Comparison of ENCODE assay signal across 15 cellular contexts in genomic region chr2:16640867-16641266, GRCh38. TPM values are rescaled to one million over a fixed set of nuclear protein-coding genes. Genes with fewer than 3 reads are reported as not detected.
A peak's percentile ranks its signal among the peaks of the same experiment; 100 is the strongest.
DNase-seq lines count a peak whose midpoint lies in the region; ATAC-seq and TF ChIP-seq lines count a peak whose summit lies in the region.
"Had no signal": no experiment of that assay in that cellular context is flagged by ENCODE, and none has a peak within 500 bp of the region (broad histone marks: within the 10 kb centered on the region; RNA-seq: fewer than 3 reads in every experiment).

No MANE protein-coding gene starts in this region.

- H3K27ac ChIP-seq in dorsolateral prefrontal cortex (peak overlapping the region in 55 of 59 donors; percentile 5 to 86 (median 72)), right lobe of liver (no peak overlapping the region), testis (no peak overlapping the region)
- H3K27ac ChIP-seq: C4-2B, hepatocyte had no signal

- H3K9me3 ChIP-seq in right lobe of liver (no peaks in the 10 kb centered on the region), testis (no peaks in the 10 kb centered on the region)

- intact Hi-C loops in dorsolateral prefrontal cortex (cut with DNase I) (no loop called here), right lobe of liver (cut with DNase I) (no loop called here), testis (cut with DNase I; ENCODE audit: low total_unique reads) (no loop called here)

- H3K4me1 ChIP-seq in right lobe of liver (no peaks in the 10 kb centered on the region), testis (peaks cover 6% of the 10 kb centered on the region)

- no peak overlapping the region for H3K4me3 ChIP-seq in dorsolateral prefrontal cortex
- H3K4me3 ChIP-seq in right lobe of liver, result no peak overlapping the region
- H3K4me3 ChIP-seq in testis, result no peak overlapping the region
- H3K4me3 ChIP-seq: hepatocyte had no signal

- TF ChIP-seq CTCF in dorsolateral prefrontal cortex (IDR thresholded peaks at IDR 0.05 in 54 of 56, conservative IDR thresholded peaks at IDR 0.05 in 2 of 56; ENCODE audit: low read depth in 1 of 56, partially characterized antibody in 56 of 56) (no peak), right lobe of liver (IDR thresholded peaks at IDR 0.05) (no peak), testis (IDR thresholded peaks at IDR 0.05) (no peak), GM20000 (IDR thresholded peaks at IDR 0.05; ENCODE audit: extremely low read depth, missing control alignments) (no peak)

- H3K36me3 ChIP-seq in right lobe of liver (no peaks in the 10 kb centered on the region), testis (ENCODE audit: low read depth, missing control alignments) (no peaks in the 10 kb centered on the region)

- TF ChIP-seq POLR2A in right lobe of liver (IDR thresholded peaks at IDR 0.05), result no peak
- TF ChIP-seq POLR2A in testis (IDR thresholded peaks at IDR 0.05), result no peak

- no peaks in the 10 kb centered on the region for H3K27me3 ChIP-seq in dorsolateral prefrontal cortex
- H3K27me3 ChIP-seq in right lobe of liver, result no peaks in the 10 kb centered on the region
- H3K27me3 ChIP-seq in testis, result no peaks in the 10 kb centered on the region
- H3K27me3 ChIP-seq: hepatocyte had no signal

- DNase-seq in NCI-H2227 treated with DMSO at 0.1 percent for 48 hours (lab: John Stamatoyannopoulos, UW) (peak; percentile 21), dorsolateral prefrontal cortex (no peak), right lobe of liver (no peak), testis (peak; percentile 33), GM20000 (ENCODE audit: low spot score) (no peak)
- DNase-seq: activated CD4-positive, alpha-beta memory T cell treated with anti-CD3 and anti-CD28 coated beads for 36 hours; amniotic stem cell; DMS53; Kasumi-1; NCI-H1694; NCI-H510A had no signal

- 25% methylated on average over 1 of the region's 5 CpGs for WGBS in right lobe of liver (ENCODE audit: insufficient coverage, low coverage, low lambda C conversion rate, missing lambda C conversion rate)
- 60 to 61% methylated on average over 5 of the region's 5 CpGs for WGBS in testis, 2 donors

- ATAC-seq in right lobe of liver, result peak; percentile 48 to 62 (median 51)
- ATAC-seq in GM21619 (IDR thresholded peaks at IDR 0.05; ENCODE audit: unreplicated experiment), result no peak
- ATAC-seq in GM19467 (IDR thresholded peaks at IDR 0.05; ENCODE audit: unreplicated experiment), result no peak

RNA-seq across cellular contexts. Expression of gene CYRIA, which starts 24.8 kb away (rescaled TPM):
- total RNA-seq in dorsolateral prefrontal cortex (100 to 1,000 TPM in 99 of 120 experiments, 10 to 100 TPM in 21; 53.2 to 194 (median 131) TPM), right lobe of liver (1 to 10 TPM; 1.6 to 6.3 (median 3.1) TPM), testis (1 to 10 TPM; 2.6 to 4.1 TPM)
- 4.8 TPM for polyA plus RNA-seq in testis (ENCODE audit: insufficient read depth, low read depth, low replicate concordance)

Comparison
In these comparisons a context has a peak if more than half of its experiments do, and no peak if none do; other contexts are left out.
1. DNase-seq: peak in NCI-H2227 treated with DMSO at 0.1 percent for 48 hours (single experiment) and testis (single experiment); none in dorsolateral prefrontal cortex (0 of 10), right lobe of liver (0 of 3) and GM20000 (single experiment).
2. H3K27ac ChIP-seq: peak in dorsolateral prefrontal cortex (55 of 59); none in right lobe of liver (0 of 3) and testis (0 of 2).
3. ATAC-seq: peak in right lobe of liver (4 of 4); none in GM21619 (single experiment) and GM19467 (single experiment).
4. RNA of gene CYRIA, which starts 24.8 kb away (total RNA-seq): 53.2 to 194 TPM in dorsolateral prefrontal cortex; 2.6 to 4.1 TPM in testis and 1.6 to 6.3 TPM in right lobe of liver; every median in the first group is over 4 times any median in the second.